29 cellular contexts compared by ENCODE assay signal in genomic region chr3:174303911-174304541, GRCh38.
"Had no signal": no experiment of that assay in that cellular context is flagged by ENCODE, and none has a peak within 500 bp of the region (broad histone marks: within the 10 kb centered on the region; RNA-seq: fewer than 3 reads in every experiment).

No MANE protein-coding gene starts in this region.

- DNase-seq: activated B cell treated with CpG ODN at 0.5 μM for 24 hours; activated CD4-positive, alpha-beta T cell treated with anti-CD3 and anti-CD28 coated beads, Interleukin-2, amount 50 U/mL, for 1 hour; activated CD8-positive, alpha-beta memory T cell treated with anti-CD3 and anti-CD28 coated beads, Interleukin-2, amount 10 ng/mL, durations not matched to agents 7 days and 5 days; activated CD8-positive, alpha-beta T cell treated with anti-CD3 and anti-CD28 coated beads, Interleukin-2, amount 10 ng/mL, durations not matched to agents 7 days and 5 days; activated naive CD8-positive, alpha-beta T cell treated with anti-CD3 and anti-CD28 coated beads, Interleukin-2, amount 50 U/mL, for 24 hours; activated T-cell treated with anti-CD3 and anti-CD28 coated beads, Interleukin-2, amount 50 U/mL, for 48 hours; dermis blood vessel endothelial cell; effector CD4-positive, alpha-beta T cell; foreskin melanocyte; islet precursor cell; mesendoderm; natural killer cell; retina; sigmoid colon; stimulated activated CD4-positive, alpha-beta T cell treated with anti-CD3 and anti-CD28 coated beads, Interleukin-1b, Interleukin-23, amount 100 ng/mL, for 48 hours; stimulated activated CD4-positive, alpha-beta T cell treated with anti-CD3 and anti-CD28 coated beads, Interleukin-4, amount 100 ng/mL, for 4 hours; stimulated activated CD8-positive, alpha-beta memory T cell treated with anti-CD3 and anti-CD28 coated beads, Interleukin-4, amount 100 ng/mL, for 48 hours; stomach; T-helper 2 cell; tibial artery had no signal

- H3K4me3 Mint-ChIP-seq: activated B cell treated with CpG ODN at 0.5 μM for 24 hours; activated CD8-positive, alpha-beta memory T cell treated with anti-CD3 and anti-CD28 coated beads, Interleukin-2, amount 10 ng/mL, durations not matched to agents 7 days and 5 days; activated CD8-positive, alpha-beta T cell treated with anti-CD3 and anti-CD28 coated beads, Interleukin-2, amount 10 ng/mL, durations not matched to agents 7 days and 5 days; activated naive CD4-positive, alpha-beta T cell treated with anti-CD3 and anti-CD28 coated beads, Interleukin-2, amount 50 U/mL, for 24 hours; activated naive CD8-positive, alpha-beta T cell treated with anti-CD3 and anti-CD28 coated beads, Interleukin-2, amount 50 U/mL, for 24 hours; central memory CD8-positive, alpha-beta T cell; natural killer cell; stimulated activated memory B cell treated with anti-CD40 and anti-IgM and Interleukin-4, amounts not matched to agents 10 μg/mL and 1 μg/mL and 100 μg/mL, for 72 hours had no signal

- H3K27ac ChIP-seq: breast epithelium, esophagus muscularis mucosa, sigmoid colon, stomach, tibial artery had no signal

- H3K4me2 ChIP-seq: smooth muscle cell had no signal

- H3K9me3 Mint-ChIP-seq: activated naive CD8-positive, alpha-beta T cell treated with anti-CD3 and anti-CD28 coated beads, Interleukin-2, amount 50 U/mL, for 24 hours; activated T-helper 2 cell treated with anti-CD3 and anti-CD28 coated beads, Interferon-gamma antibody, Interleukin-2, Interleukin-4, amounts not matched to agents 10 μg/mL and 5 μg/mL and 100 μg/mL, durations not matched to agents 14 hours and 24 hours and 36 hours had no signal

- H3K36me3 ChIP-seq: breast epithelium, esophagus muscularis mucosa, sigmoid colon, stomach, tibial artery had no signal

- H3K4me3 ChIP-seq: breast epithelium, esophagus muscularis mucosa, lung, sigmoid colon, smooth muscle cell, stomach, tibial artery had no signal

- H3K9me3 ChIP-seq: breast epithelium, esophagus muscularis mucosa, sigmoid colon, stomach, tibial artery had no signal

- FAIRE-seq: colon had no signal

- H3K27me3 Mint-ChIP-seq: activated B cell treated with CpG ODN at 0.5 μM for 24 hours; activated CD8-positive, alpha-beta memory T cell treated with anti-CD3 and anti-CD28 coated beads, Interleukin-2, amount 10 ng/mL, durations not matched to agents 7 days and 5 days; activated naive CD4-positive, alpha-beta T cell treated with anti-CD3 and anti-CD28 coated beads, Interleukin-2, amount 50 U/mL, for 24 hours; activated naive CD8-positive, alpha-beta T cell treated with anti-CD3 and anti-CD28 coated beads, Interleukin-2, amount 50 U/mL, for 24 hours; central memory CD8-positive, alpha-beta T cell; stimulated activated memory B cell treated with anti-CD40 and anti-IgM and Interleukin-4, amounts not matched to agents 10 μg/mL and 1 μg/mL and 100 μg/mL, for 72 hours had no signal

- ATAC-seq: activated CD8-positive, alpha-beta memory T cell treated with anti-CD3 and anti-CD28 coated beads, Interleukin-2, amount 10 ng/mL, durations not matched to agents 7 days and 5 days; activated CD8-positive, alpha-beta T cell treated with anti-CD3 and anti-CD28 coated beads, Interleukin-2, amount 10 ng/mL, durations not matched to agents 7 days and 5 days; activated naive CD8-positive, alpha-beta T cell treated with anti-CD3 and anti-CD28 coated beads, Interleukin-2, amount 50 U/mL, for 24 hours; natural killer cell; stimulated activated memory B cell treated with anti-CD40 and anti-IgM and Interleukin-4, amounts not matched to agents 10 μg/mL and 1 μg/mL and 100 μg/mL, for 72 hours had no signal

- H3K4me1 ChIP-seq: breast epithelium, sigmoid colon, tibial artery had no signal

- H3K4me1 Mint-ChIP-seq: activated B cell treated with CpG ODN at 0.5 μM for 24 hours; activated CD8-positive, alpha-beta memory T cell treated with anti-CD3 and anti-CD28 coated beads, Interleukin-2, amount 10 ng/mL, durations not matched to agents 7 days and 5 days; activated naive CD4-positive, alpha-beta T cell treated with anti-CD3 and anti-CD28 coated beads, Interleukin-2, amount 50 U/mL, for 24 hours; activated naive CD8-positive, alpha-beta T cell treated with anti-CD3 and anti-CD28 coated beads, Interleukin-2, amount 50 U/mL, for 24 hours; central memory CD8-positive, alpha-beta T cell; natural killer cell; stimulated activated memory B cell treated with anti-CD40 and anti-IgM and Interleukin-4, amounts not matched to agents 10 μg/mL and 1 μg/mL and 100 μg/mL, for 72 hours had no signal

- H3K27ac Mint-ChIP-seq: activated B cell treated with CpG ODN at 0.5 μM for 24 hours; activated CD8-positive, alpha-beta memory T cell treated with anti-CD3 and anti-CD28 coated beads, Interleukin-2, amount 10 ng/mL, durations not matched to agents 7 days and 5 days; activated CD8-positive, alpha-beta T cell treated with anti-CD3 and anti-CD28 coated beads, Interleukin-2, amount 10 ng/mL, durations not matched to agents 7 days and 5 days; activated naive CD4-positive, alpha-beta T cell treated with anti-CD3 and anti-CD28 coated beads, Interleukin-2, amount 50 U/mL, for 24 hours; activated naive CD8-positive, alpha-beta T cell treated with anti-CD3 and anti-CD28 coated beads, Interleukin-2, amount 50 U/mL, for 24 hours; activated T-helper 2 cell treated with anti-CD3 and anti-CD28 coated beads, Interferon-gamma antibody, Interleukin-2, Interleukin-4, amounts not matched to agents 10 μg/mL and 5 μg/mL and 100 μg/mL, durations not matched to agents 14 hours and 24 hours and 36 hours; natural killer cell; stimulated activated memory B cell treated with anti-CD40 and anti-IgM and Interleukin-4, amounts not matched to agents 10 μg/mL and 1 μg/mL and 100 μg/mL, for 72 hours had no signal

- H3K27me3 ChIP-seq: breast epithelium, esophagus muscularis mucosa, sigmoid colon, stomach, tibial artery had no signal

- H3K36me3 Mint-ChIP-seq: activated CD8-positive, alpha-beta memory T cell treated with anti-CD3 and anti-CD28 coated beads, Interleukin-2, amount 10 ng/mL, durations not matched to agents 7 days and 5 days; activated naive CD4-positive, alpha-beta T cell treated with anti-CD3 and anti-CD28 coated beads, Interleukin-2, amount 50 U/mL, for 24 hours; natural killer cell; stimulated activated memory B cell treated with anti-CD40 and anti-IgM and Interleukin-4, amounts not matched to agents 10 μg/mL and 1 μg/mL and 100 μg/mL, for 72 hours had no signal
